In genomic region chr13:63512095-63512494, GRCh38 we compare ENCODE assay signal across 29 cellular contexts.
"Had no signal": no experiment of that assay in that cellular context is flagged by ENCODE, and none has a peak within 500 bp of the region (broad histone marks: within the 10 kb centered on the region; RNA-seq: fewer than 3 reads in every experiment).

No MANE protein-coding gene starts in this region.

- H3K9me3 Mint-ChIP-seq: nephron progenitor cell; neural crest cell; stimulated activated naive CD8-positive, alpha-beta T cell treated with anti-CD3 and anti-CD28 coated beads, Interleukin-15, amount 100 ng/mL, for 72 hours had no signal

- H3K27me3 Mint-ChIP-seq: naive B cell; naive thymus-derived CD8-positive, alpha-beta T cell; progenitor cell of endocrine pancreas; stimulated activated naive CD8-positive, alpha-beta T cell treated with anti-CD3 and anti-CD28 coated beads, Interleukin-15, amount 100 ng/mL, for 72 hours; type B pancreatic cell had no signal

- ATAC-seq: naive thymus-derived CD8-positive, alpha-beta T cell; psoas muscle; right cardiac atrium; stimulated activated effector memory CD8-positive, alpha-beta T cell treated with anti-CD3 and anti-CD28 coated beads, Interleukin-12 subunit alpha, Interleukin-12 subunit beta, amount 100 ng/mL, for 72 hours; stimulated activated naive CD8-positive, alpha-beta T cell treated with anti-CD3 and anti-CD28 coated beads, Interleukin-15, amount 100 ng/mL, for 72 hours; stimulated activated naive CD8-positive, alpha-beta T cell treated with anti-CD3 and anti-CD28 coated beads, Interleukin-15, Interleukin-2, amounts not matched to agents 100 U/mL and 50 U/mL, for 24 hours; upper lobe of right lung had no signal

- H3K27ac ChIP-seq: ovary, parathyroid adenoma, psoas muscle, right lobe of liver, sigmoid colon, suprapubic skin, testis, tibial artery, transverse colon, upper lobe of right lung, uterus had no signal

- FAIRE-seq: small intestine had no signal

- DNase-seq: naive B cell; naive thymus-derived CD8-positive, alpha-beta T cell; nephron progenitor cell; occipital lobe; ovary; psoas muscle; right lobe of liver; sigmoid colon; small intestine; stimulated activated CD4-positive, alpha-beta T cell treated with anti-CD3 and anti-CD28 coated beads, Interleukin-15, amount 100 ng/mL, for 24 hours; stimulated activated CD4-positive, alpha-beta T cell treated with anti-CD3 and anti-CD28 coated beads, Interleukin-2, amount 100 ng/mL, for 24 hours; stimulated activated CD4-positive, alpha-beta T cell treated with anti-CD3 and anti-CD28 coated beads, Interleukin-2, amount 100 ng/mL, for 48 hours; stimulated activated CD4-positive, alpha-beta T cell treated with anti-CD3 and anti-CD28 coated beads, Interleukin-4, amount 100 ng/mL, for 24 hours; stimulated activated naive CD4-positive, alpha-beta T cell; stimulated activated naive CD8-positive, alpha-beta T cell treated with anti-CD3 and anti-CD28 coated beads, Interleukin-15, amount 100 ng/mL, for 72 hours; stimulated activated naive CD8-positive, alpha-beta T cell treated with anti-CD3 and anti-CD28 coated beads, Interleukin-15, Interleukin-2, amounts not matched to agents 100 U/mL and 50 U/mL, for 24 hours; substantia nigra; testis; tibial artery; transverse colon; upper lobe of right lung; uterus had no signal

- H3K9ac ChIP-seq: parathyroid adenoma had no signal

- H3K36me3 Mint-ChIP-seq: naive B cell; naive thymus-derived CD8-positive, alpha-beta T cell; stimulated activated effector memory CD8-positive, alpha-beta T cell treated with anti-CD3 and anti-CD28 coated beads, Interleukin-12 subunit alpha, Interleukin-12 subunit beta, amount 100 ng/mL, for 72 hours; type B pancreatic cell had no signal

- H3K27ac Mint-ChIP-seq: naive B cell; naive thymus-derived CD8-positive, alpha-beta T cell; nephron progenitor cell; progenitor cell of endocrine pancreas; stimulated activated effector memory CD8-positive, alpha-beta T cell treated with anti-CD3 and anti-CD28 coated beads, Interleukin-12 subunit alpha, Interleukin-12 subunit beta, amount 100 ng/mL, for 72 hours; stimulated activated naive CD8-positive, alpha-beta T cell treated with anti-CD3 and anti-CD28 coated beads, Interleukin-15, amount 100 ng/mL, for 72 hours; type B pancreatic cell had no signal

- H3K9me3 ChIP-seq: ovary, psoas muscle, right lobe of liver, suprapubic skin, testis, tibial artery, transverse colon, upper lobe of right lung, uterus had no signal

- H3K4me3 Mint-ChIP-seq: naive B cell; naive thymus-derived CD8-positive, alpha-beta T cell; nephron progenitor cell; neural crest cell; stimulated activated effector memory CD8-positive, alpha-beta T cell treated with anti-CD3 and anti-CD28 coated beads, Interleukin-12 subunit alpha, Interleukin-12 subunit beta, amount 100 ng/mL, for 72 hours; stimulated activated naive CD8-positive, alpha-beta T cell treated with anti-CD3 and anti-CD28 coated beads, Interleukin-15, amount 100 ng/mL, for 72 hours; type B pancreatic cell had no signal

- H3K4me3 ChIP-seq: ovary, psoas muscle, right lobe of liver, sigmoid colon, suprapubic skin, testis, tibial artery, transverse colon, upper lobe of right lung, uterus had no signal

- H3K4me1 ChIP-seq: parathyroid adenoma, psoas muscle, right lobe of liver, sigmoid colon, suprapubic skin, testis, tibial artery, transverse colon, upper lobe of right lung, uterus had no signal

- H3K4me1 Mint-ChIP-seq: naive B cell; naive thymus-derived CD8-positive, alpha-beta T cell; nephron progenitor cell; neural crest cell; stimulated activated effector memory CD8-positive, alpha-beta T cell treated with anti-CD3 and anti-CD28 coated beads, Interleukin-12 subunit alpha, Interleukin-12 subunit beta, amount 100 ng/mL, for 72 hours; stimulated activated naive CD8-positive, alpha-beta T cell treated with anti-CD3 and anti-CD28 coated beads, Interleukin-15, amount 100 ng/mL, for 72 hours had no signal

- H3K36me3 ChIP-seq: ovary, right lobe of liver, sigmoid colon, suprapubic skin, tibial artery, transverse colon, upper lobe of right lung, uterus had no signal
